Comparison of ENCODE assay signal across 9 cellular contexts in the genomic region with DNA sequence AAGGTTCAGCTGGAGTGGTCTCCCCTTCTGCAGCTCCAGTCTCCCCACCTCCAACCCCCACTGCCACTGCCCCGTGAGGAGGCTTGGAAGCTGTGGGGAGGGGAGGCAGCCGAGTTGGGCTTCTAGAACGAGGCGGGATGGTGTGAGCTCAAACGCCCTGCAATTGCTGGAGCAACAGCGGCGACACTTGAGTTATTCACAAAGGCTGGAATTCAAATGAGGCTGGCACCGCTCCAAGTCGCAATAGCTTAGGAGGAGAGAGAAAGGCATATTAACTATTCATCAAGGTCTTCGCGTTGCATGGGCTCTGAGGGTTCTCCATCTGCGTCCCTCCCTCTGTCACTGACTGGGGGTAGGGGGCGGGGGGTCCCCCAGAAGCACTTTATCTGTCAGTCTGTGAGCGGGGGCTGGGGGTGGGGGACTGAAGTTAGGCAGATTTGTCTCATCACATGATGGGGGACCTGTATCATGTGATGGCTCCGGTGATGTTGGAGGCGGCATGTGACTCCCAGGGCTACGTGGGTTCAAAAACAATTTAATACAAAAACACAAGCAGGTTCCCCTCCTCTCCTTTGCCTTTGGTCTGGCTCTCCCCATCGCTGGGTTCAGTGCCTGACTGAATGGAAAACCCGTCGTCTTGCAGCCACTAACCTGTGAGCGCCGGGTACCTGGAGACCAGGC.
DNase-seq lines count a peak whose midpoint lies in the region; ATAC-seq, FAIRE-seq and TF ChIP-seq lines count a peak whose summit lies in the region.
"Had no signal": no experiment of that assay in that cellular context is flagged by ENCODE, and none has a peak within 500 bp of the region (broad histone marks: within the 10 kb centered on the region; RNA-seq: fewer than 3 reads in every experiment).

No MANE protein-coding gene starts in this region.

- H3K27ac ChIP-seq in cingulate gyrus (ENCODE audit: low read depth, low read length): peak overlapping the region; percentile 70
- H3K27ac ChIP-seq in HepG2 (ENCODE audit: extremely low read length, insufficient read depth, low read length): no peak overlapping the region
- H3K27ac ChIP-seq: 22Rv1 had no signal

- POLR2A ChIA-PET in HepG2 (lab: Yijun Ruan, JAX): no interaction called here

- TF ChIP-seq RAD21 in HepG2 (CRISPR knock-in tag; IDR thresholded peaks at IDR 0.05): no peak

- peaks cover 0 to 31% of the 10 kb centered on the region in 2 experiments; a peak in 3 of 5 replicates for H3K27me3 ChIP-seq in HepG2 (ENCODE audit: control insufficient read depth in 1 of 2, insufficient read depth in 2 of 2, low read length in 2 of 2)

- ATAC-seq in HepG2 (peak; percentile 39), left lobe of liver (no peak)
- peak; percentile 64 to 69 for ATAC-seq in stimulated activated naive B cell treated with anti-CD40 and anti-IgM and Interleukin-4, amounts not matched to agents 10 μg/mL and 1 μg/mL and 100 μg/mL, for 72 hours (replicated peaks)

- no peak overlapping the region for H2AFZ ChIP-seq in HepG2 (ENCODE audit: low read length)

- H3K4me1 ChIP-seq in HepG2 (ENCODE audit: insufficient read depth, low read length): no peaks in the 10 kb centered on the region

- CTCF ChIA-PET in HepG2 (lab: Yijun Ruan, JAX; ENCODE audit: low intra/inter-chr PET ratio, low total read pairs): no interaction called here

- TF ChIP-seq POLR2A in HepG2 (IDR thresholded peaks at IDR 0.05; ENCODE audit: insufficient read depth in 1 of 2, low read depth in 2 of 2, low read length in 2 of 2): no peak

- TF ChIP-seq CTCF in HepG2 (CRISPR knock-in tag; IDR thresholded peaks at IDR 0.05): no peak

- H3K79me2 ChIP-seq in HepG2 (ENCODE audit: insufficient read depth, low read length): no peaks in the 10 kb centered on the region

- H3K9me3 Mint-ChIP-seq in stimulated activated naive B cell treated with anti-CD40 and anti-IgM and Interleukin-4, amounts not matched to agents 10 μg/mL and 1 μg/mL and 100 μg/mL, for 72 hours: no peaks in the 10 kb centered on the region

- no TSS peak for BruUV-seq in HepG2 (replicated peaks; lab: Mats Ljungman, UMichigan)

- no peaks in the 10 kb centered on the region for H3K9me3 ChIP-seq in HepG2 (ENCODE audit: low read length)

- H3K4me1 Mint-ChIP-seq in stimulated activated naive B cell treated with anti-CD40 and anti-IgM and Interleukin-4, amounts not matched to agents 10 μg/mL and 1 μg/mL and 100 μg/mL, for 72 hours: peaks cover 11 to 18% of the 10 kb centered on the region in 2 donors

- peak overlapping the region; percentile 77 to 79 for H3K4me3 Mint-ChIP-seq in stimulated activated naive B cell treated with anti-CD40 and anti-IgM and Interleukin-4, amounts not matched to agents 10 μg/mL and 1 μg/mL and 100 μg/mL, for 72 hours

- H3K27ac Mint-ChIP-seq in stimulated activated naive B cell treated with anti-CD40 and anti-IgM and Interleukin-4, amounts not matched to agents 10 μg/mL and 1 μg/mL and 100 μg/mL, for 72 hours: peak overlapping the region; percentile 20

- TF ChIP-seq EP300 in HepG2 (IDR thresholded peaks at IDR 0.05; ENCODE audit: low read depth in 2 of 2, low read length in 2 of 2) (no peak), HepG2 (CRISPR knock-in tag; IDR thresholded peaks at IDR 0.05; ENCODE audit: borderline replicate concordance) (no peak)

- H3K36me3 Mint-ChIP-seq in stimulated activated naive B cell treated with anti-CD40 and anti-IgM and Interleukin-4, amounts not matched to agents 10 μg/mL and 1 μg/mL and 100 μg/mL, for 72 hours: no peaks in the 10 kb centered on the region

- H4K20me1 ChIP-seq in HepG2 (ENCODE audit: insufficient read depth, low read length): no peaks in the 10 kb centered on the region

- in situ Hi-C loops in HepG2 (cut with HindIII; ENCODE audit: extremely low pct_ligation_motif_present, low pct_unique_long_range_greater_than_20kb): no loop called here

- H3K36me3 ChIP-seq in HepG2 (replicated peaks in 1 of 2; ENCODE audit: control insufficient read depth in 1 of 2, insufficient read depth in 2 of 2, low read length in 2 of 2): no peaks in the 10 kb centered on the region

- peak overlapping the region; percentile 47; the same call in 1 of the 2 replicates for H3K4me2 ChIP-seq in HepG2 (ENCODE audit: low read depth, low read length)

- H3K4me3 ChIP-seq in HepG2 (replicated peaks in 1 of 3; ENCODE audit: insufficient read depth in 1 of 3, low read depth in 2 of 3, low read length in 3 of 3): peak overlapping the region in 1 of 3 experiments; percentile 27; a peak in 1 of 6 replicates

- intact Hi-C loops in HepG2 (cut with micrococcal nuclease; ENCODE audit: unreplicated experiment): no loop called here

- peak; percentile 40 for DNase-seq in NCI-H146 (lab: John Stamatoyannopoulos, UW)
- no peak for DNase-seq in NCI-H146 treated with DMSO at 0.1 percent for 48 hours (lab: John Stamatoyannopoulos, UW; ENCODE audit: unreplicated experiment)
- DNase-seq in NCI-H524 treated with DMSO at 0.1 percent for 48 hours (lab: John Stamatoyannopoulos, UW): peak; percentile 66
- peak; percentile 24 for DNase-seq in HepG2 (ENCODE audit: low spot score)
- no peak for DNase-seq in stimulated activated naive B cell treated with anti-CD40 and anti-IgM and Interleukin-4, amounts not matched to agents 10 μg/mL and 1 μg/mL and 100 μg/mL, for 72 hours
- DNase-seq in A172 (ENCODE audit: low spot score): no peak
- no peak for DNase-seq in left lobe of liver (ENCODE audit: low spot score)

- H3K9ac ChIP-seq in HepG2 (ENCODE audit: insufficient read depth, low read depth, low read length): no peak overlapping the region

- WGBS in HepG2 (ENCODE audit: low lambda C conversion rate): 24% methylated on average over 22 of the region's 22 CpGs

- H3K27me3 Mint-ChIP-seq in stimulated activated naive B cell treated with anti-CD40 and anti-IgM and Interleukin-4, amounts not matched to agents 10 μg/mL and 1 μg/mL and 100 μg/mL, for 72 hours: peaks cover 59 to 61% of the 10 kb centered on the region in 2 donors

- FAIRE-seq in HepG2 (lab: Jason Lieb, UNC): no peak

TF ChIP-seq in HepG2, 621 proteins besides CTCF, POLR2A, EP300 and RAD21:
- TF ChIP-seq, protein P1, sequence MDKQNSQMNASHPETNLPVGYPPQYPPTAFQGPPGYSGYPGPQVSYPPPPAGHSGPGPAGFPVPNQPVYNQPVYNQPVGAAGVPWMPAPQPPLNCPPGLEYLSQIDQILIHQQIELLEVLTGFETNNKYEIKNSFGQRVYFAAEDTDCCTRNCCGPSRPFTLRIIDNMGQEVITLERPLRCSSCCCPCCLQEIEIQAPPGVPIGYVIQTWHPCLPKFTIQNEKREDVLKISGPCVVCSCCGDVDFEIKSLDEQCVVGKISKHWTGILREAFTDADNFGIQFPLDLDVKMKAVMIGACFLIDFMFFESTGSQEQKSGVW (CRISPR knock-in tag; IDR thresholded peaks at IDR 0.05; ENCODE audit: borderline replicate concordance): no peak
- TF ChIP-seq, protein P2, sequence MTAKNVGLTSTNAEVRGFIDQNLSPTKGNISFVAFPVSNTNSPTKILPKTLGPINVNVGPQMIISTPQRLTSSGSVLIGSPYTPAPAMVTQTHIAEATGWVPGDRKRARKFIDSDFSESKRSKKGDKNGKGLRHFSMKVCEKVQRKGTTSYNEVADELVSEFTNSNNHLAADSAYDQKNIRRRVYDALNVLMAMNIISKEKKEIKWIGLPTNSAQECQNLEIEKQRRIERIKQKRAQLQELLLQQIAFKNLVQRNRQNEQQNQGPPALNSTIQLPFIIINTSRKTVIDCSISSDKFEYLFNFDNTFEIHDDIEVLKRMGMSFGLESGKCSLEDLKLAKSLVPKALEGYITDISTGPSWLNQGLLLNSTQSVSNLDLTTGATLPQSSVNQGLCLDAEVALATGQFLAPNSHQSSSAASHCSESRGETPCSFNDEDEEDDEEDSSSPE (CRISPR knock-in tag; IDR thresholded peaks at IDR 0.05): no peak
- TF ChIP-seq SIN3A (IDR thresholded peaks at IDR 0.05; ENCODE audit: borderline replicate concordance, low read depth, low read length) (no peak), FOSL2 (CRISPR knock-in tag; IDR thresholded peaks at IDR 0.05) (no peak), RFX5 (IDR thresholded peaks at IDR 0.05; ENCODE audit: low read depth, low read length) (no peak), TP53 (CRISPR knock-in tag; conservative IDR thresholded peaks at IDR 0.05) (no peak)
- TF ChIP-seq, protein P3, sequence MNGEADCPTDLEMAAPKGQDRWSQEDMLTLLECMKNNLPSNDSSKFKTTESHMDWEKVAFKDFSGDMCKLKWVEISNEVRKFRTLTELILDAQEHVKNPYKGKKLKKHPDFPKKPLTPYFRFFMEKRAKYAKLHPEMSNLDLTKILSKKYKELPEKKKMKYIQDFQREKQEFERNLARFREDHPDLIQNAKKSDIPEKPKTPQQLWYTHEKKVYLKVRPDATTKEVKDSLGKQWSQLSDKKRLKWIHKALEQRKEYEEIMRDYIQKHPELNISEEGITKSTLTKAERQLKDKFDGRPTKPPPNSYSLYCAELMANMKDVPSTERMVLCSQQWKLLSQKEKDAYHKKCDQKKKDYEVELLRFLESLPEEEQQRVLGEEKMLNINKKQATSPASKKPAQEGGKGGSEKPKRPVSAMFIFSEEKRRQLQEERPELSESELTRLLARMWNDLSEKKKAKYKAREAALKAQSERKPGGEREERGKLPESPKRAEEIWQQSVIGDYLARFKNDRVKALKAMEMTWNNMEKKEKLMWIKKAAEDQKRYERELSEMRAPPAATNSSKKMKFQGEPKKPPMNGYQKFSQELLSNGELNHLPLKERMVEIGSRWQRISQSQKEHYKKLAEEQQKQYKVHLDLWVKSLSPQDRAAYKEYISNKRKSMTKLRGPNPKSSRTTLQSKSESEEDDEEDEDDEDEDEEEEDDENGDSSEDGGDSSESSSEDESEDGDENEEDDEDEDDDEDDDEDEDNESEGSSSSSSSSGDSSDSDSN (CRISPR knock-in tag; IDR thresholded peaks at IDR 0.05): no peak

Comparison
In these comparisons a context has a peak if more than half of its experiments do, and no peak if none do; other contexts are left out.
1. DNase-seq: peak in NCI-H146 (single experiment), NCI-H524 treated with DMSO at 0.1 percent for 48 hours (single experiment) and HepG2 (single experiment); none in NCI-H146 treated with DMSO at 0.1 percent for 48 hours (single experiment), stimulated activated naive B cell treated with anti-CD40 and anti-IgM and Interleukin-4, amounts not matched to agents 10 μg/mL and 1 μg/mL and 100 μg/mL, for 72 hours (single experiment), A172 (single experiment) and left lobe of liver (single experiment).